In genomic region chr16:1010266-1010665, GRCh38 we compare ENCODE assay signal across 19 cellular contexts. TPM values are rescaled to one million over a fixed set of nuclear protein-coding genes. Genes with fewer than 3 reads are reported as not detected.
A peak's percentile ranks its signal among the peaks of the same experiment; 100 is the strongest.
DNase-seq lines count a peak whose midpoint lies in the region; ATAC-seq and TF ChIP-seq lines count a peak whose summit lies in the region.
"Had no signal": no experiment of that assay in that cellular context is flagged by ENCODE, and none has a peak within 500 bp of the region (broad histone marks: within the 10 kb centered on the region; RNA-seq: fewer than 3 reads in every experiment).

No MANE protein-coding gene starts in this region.

- intact Hi-C loops in activated CD8-positive, alpha-beta T cell treated with anti-CD3 and anti-CD28 coated beads for 36 hours (cut with micrococcal nuclease): no loop called here

- no peaks in the 10 kb centered on the region for H3K9me3 ChIP-seq in SK-N-MC (ENCODE audit: low read depth, low read length)
- no peaks in the 10 kb centered on the region for H3K9me3 ChIP-seq in osteoblast (ENCODE audit: low read depth, low read length)
- H3K9me3 ChIP-seq: BLaER1 treated with 17β-estradiol and CSF1 and Interleukin-3, amounts not matched to agents 10 nM and 100 nM; HAP-1 had no signal

- H3K4me3 Mint-ChIP-seq in activated CD8-positive, alpha-beta T cell treated with anti-CD3 and anti-CD28 coated beads for 36 hours: no peak overlapping the region
- no peak overlapping the region for H3K4me3 Mint-ChIP-seq in activated CD8-positive, alpha-beta T cell treated with anti-CD3 and anti-CD28 coated beads, Interleukin-2, amount 10 ng/mL, durations not matched to agents 7 days and 5 days
- peak overlapping the region in 4 of 10 donors; percentile 14 to 76 (median 39) for H3K4me3 Mint-ChIP-seq in naive thymus-derived CD8-positive, alpha-beta T cell
- H3K4me3 Mint-ChIP-seq: B cell; CD8-positive, alpha-beta T cell had no signal

- peak; percentile 22 for DNase-seq in activated CD8-positive, alpha-beta T cell treated with anti-CD3 and anti-CD28 coated beads for 36 hours
- no peak for DNase-seq in activated CD8-positive, alpha-beta T cell treated with anti-CD3 and anti-CD28 coated beads, Interleukin-2, amount 10 ng/mL, durations not matched to agents 7 days and 5 days
- DNase-seq in SK-N-MC (ENCODE audit: low read depth, low spot score) (no peak), osteoblast (ENCODE audit: insufficient read length, low spot score, missing footprints) (peak; percentile 88), DMS153 treated with DMSO at 0.1 percent for 48 hours (lab: John Stamatoyannopoulos, UW; ENCODE audit: unreplicated experiment) (no peak)
- no peak for DNase-seq in naive thymus-derived CD8-positive, alpha-beta T cell
- DNase-seq: 8988T; Calu3; CD8-positive, alpha-beta T cell; DMS53; DND-41; EL; IMR-90 had no signal

- H3K9me3 Mint-ChIP-seq in activated CD8-positive, alpha-beta T cell treated with anti-CD3 and anti-CD28 coated beads for 36 hours: no peaks in the 10 kb centered on the region
- no peaks in the 10 kb centered on the region for H3K9me3 Mint-ChIP-seq in activated CD8-positive, alpha-beta T cell treated with anti-CD3 and anti-CD28 coated beads, Interleukin-2, amount 10 ng/mL, durations not matched to agents 7 days and 5 days (ENCODE audit: insufficient read depth)
- H3K9me3 Mint-ChIP-seq in naive thymus-derived CD8-positive, alpha-beta T cell: no peaks in the 10 kb centered on the region
- H3K9me3 Mint-ChIP-seq: CD8-positive, alpha-beta T cell had no signal

- POLR2A ChIA-PET in activated CD8-positive, alpha-beta T cell treated with anti-CD3 and anti-CD28 coated beads for 36 hours (lab: Charles Lee): no interaction called here
- POLR2A ChIA-PET in activated CD8-positive, alpha-beta T cell treated with anti-CD3 and anti-CD28 coated beads, Interleukin-2, amount 10 ng/mL, durations not matched to agents 7 days and 5 days (lab: Charles Lee): no interaction called here
- POLR2A ChIA-PET in naive thymus-derived CD8-positive, alpha-beta T cell (lab: Charles Lee): interaction anchor here (1.7 kb wide), 1 partner anchor 13 kb away, joined by 5 read pairs; no protein-coding TSS in a partner anchor

- H3K4me1 ChIP-seq in osteoblast (ENCODE audit: insufficient read depth, low read length): peaks cover 3% of the 10 kb centered on the region
- H3K4me1 ChIP-seq: BLaER1 treated with 17β-estradiol and CSF1 and Interleukin-3, amounts not matched to agents 10 nM and 100 nM; HAP-1 had no signal

- no peak overlapping the region for H3K27ac Mint-ChIP-seq in activated CD8-positive, alpha-beta T cell treated with anti-CD3 and anti-CD28 coated beads for 36 hours
- H3K27ac Mint-ChIP-seq in activated CD8-positive, alpha-beta T cell treated with anti-CD3 and anti-CD28 coated beads, Interleukin-2, amount 10 ng/mL, durations not matched to agents 7 days and 5 days: no peak overlapping the region
- no peak overlapping the region for H3K27ac Mint-ChIP-seq in naive thymus-derived CD8-positive, alpha-beta T cell
- H3K27ac Mint-ChIP-seq: B cell; CD8-positive, alpha-beta T cell had no signal

- H3K27me3 Mint-ChIP-seq in activated CD8-positive, alpha-beta T cell treated with anti-CD3 and anti-CD28 coated beads for 36 hours: no peaks in the 10 kb centered on the region
- H3K27me3 Mint-ChIP-seq in activated CD8-positive, alpha-beta T cell treated with anti-CD3 and anti-CD28 coated beads, Interleukin-2, amount 10 ng/mL, durations not matched to agents 7 days and 5 days (ENCODE audit: low read depth): peaks cover 5% of the 10 kb centered on the region
- H3K27me3 Mint-ChIP-seq in naive thymus-derived CD8-positive, alpha-beta T cell: peaks cover 0 to 4% (median 0%) of the 10 kb centered on the region in 5 donors

- H3K4me2 ChIP-seq in osteoblast (ENCODE audit: insufficient read depth, low read length): no peak overlapping the region
- H3K4me2 ChIP-seq: BLaER1 treated with 17β-estradiol and CSF1 and Interleukin-3, amounts not matched to agents 10 nM and 100 nM had no signal

- peaks cover 11% of the 10 kb centered on the region for H3K27me3 ChIP-seq in osteoblast (ENCODE audit: insufficient read depth, low read length)

- no peak for TF ChIP-seq CTCF in activated CD8-positive, alpha-beta T cell treated with anti-CD3 and anti-CD28 coated beads for 36 hours (IDR thresholded peaks at IDR 0.05)
- TF ChIP-seq CTCF in osteoblast (IDR thresholded peaks at IDR 0.05; ENCODE audit: extremely low read depth, low read depth, low read length): no peak

- H3K79me2 ChIP-seq in osteoblast (ENCODE audit: insufficient read depth, low read length): no peaks in the 10 kb centered on the region

- H4K20me1 ChIP-seq in osteoblast (ENCODE audit: insufficient read depth, low read length): no peaks in the 10 kb centered on the region

- no peak overlapping the region for H3K9ac ChIP-seq in SK-N-MC (ENCODE audit: insufficient read length)
- H3K9ac ChIP-seq: BLaER1 treated with 17β-estradiol and CSF1 and Interleukin-3, amounts not matched to agents 10 nM and 100 nM had no signal

- H3K4me3 ChIP-seq in SK-N-MC (peak overlapping the region; percentile 33; the same call in 1 of the 2 replicates), osteoblast (ENCODE audit: insufficient read depth, low read length) (no peak overlapping the region)
- H3K4me3 ChIP-seq: BLaER1 treated with 17β-estradiol and CSF1 and Interleukin-3, amounts not matched to agents 10 nM and 100 nM; GM12878; HAP-1 had no signal

- H3K4me1 Mint-ChIP-seq in activated CD8-positive, alpha-beta T cell treated with anti-CD3 and anti-CD28 coated beads for 36 hours (ENCODE audit: low read depth): peaks cover 8% of the 10 kb centered on the region
- peaks cover under 1% of the 10 kb centered on the region for H3K4me1 Mint-ChIP-seq in activated CD8-positive, alpha-beta T cell treated with anti-CD3 and anti-CD28 coated beads, Interleukin-2, amount 10 ng/mL, durations not matched to agents 7 days and 5 days (ENCODE audit: low read depth)
- peaks cover 14 to 31% (median 23%) of the 10 kb centered on the region in 4 donors for H3K4me1 Mint-ChIP-seq in naive thymus-derived CD8-positive, alpha-beta T cell
- H3K4me1 Mint-ChIP-seq: B cell had no signal

- H3K36me3 ChIP-seq in SK-N-MC (ENCODE audit: insufficient read depth, low read length): no peaks in the 10 kb centered on the region
- H3K36me3 ChIP-seq in osteoblast (ENCODE audit: insufficient read depth, low read length): no peaks in the 10 kb centered on the region
- H3K36me3 ChIP-seq: BLaER1 treated with 17β-estradiol and CSF1 and Interleukin-3, amounts not matched to agents 10 nM and 100 nM; HAP-1 had no signal

- CTCF ChIA-PET in activated CD8-positive, alpha-beta T cell treated with anti-CD3 and anti-CD28 coated beads for 36 hours (lab: Charles Lee): no interaction called here
- CTCF ChIA-PET in activated CD8-positive, alpha-beta T cell treated with anti-CD3 and anti-CD28 coated beads, Interleukin-2, amount 10 ng/mL, durations not matched to agents 7 days and 5 days (lab: Charles Lee): no interaction called here

- ATAC-seq in activated CD8-positive, alpha-beta T cell treated with anti-CD3 and anti-CD28 coated beads for 36 hours: no peak
- ATAC-seq in activated CD8-positive, alpha-beta T cell treated with anti-CD3 and anti-CD28 coated beads, Interleukin-2, amount 10 ng/mL, durations not matched to agents 7 days and 5 days: no peak
- ATAC-seq in naive thymus-derived CD8-positive, alpha-beta T cell: peak; percentile 20 to 41
- ATAC-seq in HG02973 (IDR thresholded peaks at IDR 0.05; ENCODE audit: unreplicated experiment): no peak
- ATAC-seq in GM18520 (IDR thresholded peaks at IDR 0.05; ENCODE audit: unreplicated experiment): no peak
- ATAC-seq: CD8-positive, alpha-beta T cell; GM12878 had no signal

- H3K36me3 Mint-ChIP-seq in activated CD8-positive, alpha-beta T cell treated with anti-CD3 and anti-CD28 coated beads for 36 hours (ENCODE audit: low read depth): no peaks in the 10 kb centered on the region
- H3K36me3 Mint-ChIP-seq in activated CD8-positive, alpha-beta T cell treated with anti-CD3 and anti-CD28 coated beads, Interleukin-2, amount 10 ng/mL, durations not matched to agents 7 days and 5 days (ENCODE audit: low read depth): no peaks in the 10 kb centered on the region
- no peaks in the 10 kb centered on the region for H3K36me3 Mint-ChIP-seq in naive thymus-derived CD8-positive, alpha-beta T cell
- H3K36me3 Mint-ChIP-seq: CD8-positive, alpha-beta T cell had no signal

- no peak overlapping the region for H3K27ac ChIP-seq in SK-N-MC
- H3K27ac ChIP-seq in osteoblast (ENCODE audit: low read depth, low read length): no peak overlapping the region
- H3K27ac ChIP-seq: BLaER1 treated with 17β-estradiol and CSF1 and Interleukin-3, amounts not matched to agents 10 nM and 100 nM had no signal

- no peak overlapping the region for H2AFZ ChIP-seq in osteoblast (ENCODE audit: low read length)

RNA-seq across cellular contexts. Expression of gene SOX8, which starts 28.7 kb away (rescaled TPM):
- 1 to 10 TPM; 1.6 to 2.1 TPM for total RNA-seq in activated CD8-positive, alpha-beta T cell treated with anti-CD3 and anti-CD28 coated beads for 36 hours
- not detected for total RNA-seq in activated CD8-positive, alpha-beta T cell treated with anti-CD3 and anti-CD28 coated beads, Interleukin-2, amount 10 ng/mL, durations not matched to agents 7 days and 5 days
- total RNA-seq in naive thymus-derived CD8-positive, alpha-beta T cell: 1 to 10 TPM; 3.0 to 4.3 TPM
- polyA plus RNA-seq in naive thymus-derived CD8-positive, alpha-beta T cell: 1 to 10 TPM; 1.3 to 5.1 (median 1.3) TPM
- under 0.01 TPM in 1 of 2 replicates, not detected in the other for total RNA-seq in osteoblast
- total RNA-seq: GM12878 had no signal
- polyA plus RNA-seq: GM12878 had no signal

RNA-seq across cellular contexts. Expression of gene LMF1, which starts 39.5 kb away (rescaled TPM):
- 1 to 10 TPM; 8.7 to 9.7 TPM for total RNA-seq in activated CD8-positive, alpha-beta T cell treated with anti-CD3 and anti-CD28 coated beads for 36 hours
- total RNA-seq in activated CD8-positive, alpha-beta T cell treated with anti-CD3 and anti-CD28 coated beads, Interleukin-2, amount 10 ng/mL, durations not matched to agents 7 days and 5 days: 10 to 100 TPM; 14.3 to 17.4 TPM
- 10 to 100 TPM; 40.7 to 45.1 TPM for total RNA-seq in naive thymus-derived CD8-positive, alpha-beta T cell
- polyA plus RNA-seq in naive thymus-derived CD8-positive, alpha-beta T cell: 10 to 100 TPM; 12.2 to 13.6 (median 12.9) TPM
- 25.3 and 35.8 TPM in 2 replicates for total RNA-seq in osteoblast

Comparison
In these comparisons a context has a peak if more than half of its experiments do, and no peak if none do; other contexts are left out.
1. DNase-seq: peak in activated CD8-positive, alpha-beta T cell treated with anti-CD3 and anti-CD28 coated beads for 36 hours (single experiment) and osteoblast (single experiment); none in activated CD8-positive, alpha-beta T cell treated with anti-CD3 and anti-CD28 coated beads, Interleukin-2, amount 10 ng/mL, durations not matched to agents 7 days and 5 days (single experiment), SK-N-MC (single experiment), naive thymus-derived CD8-positive, alpha-beta T cell (0 of 10) and DMS153 treated with DMSO at 0.1 percent for 48 hours (single experiment).
2. ATAC-seq: peak in naive thymus-derived CD8-positive, alpha-beta T cell (2 of 2); none in activated CD8-positive, alpha-beta T cell treated with anti-CD3 and anti-CD28 coated beads for 36 hours (single experiment), activated CD8-positive, alpha-beta T cell treated with anti-CD3 and anti-CD28 coated beads, Interleukin-2, amount 10 ng/mL, durations not matched to agents 7 days and 5 days (single experiment), HG02973 (single experiment) and GM18520 (single experiment).